In the genomic region with DNA sequence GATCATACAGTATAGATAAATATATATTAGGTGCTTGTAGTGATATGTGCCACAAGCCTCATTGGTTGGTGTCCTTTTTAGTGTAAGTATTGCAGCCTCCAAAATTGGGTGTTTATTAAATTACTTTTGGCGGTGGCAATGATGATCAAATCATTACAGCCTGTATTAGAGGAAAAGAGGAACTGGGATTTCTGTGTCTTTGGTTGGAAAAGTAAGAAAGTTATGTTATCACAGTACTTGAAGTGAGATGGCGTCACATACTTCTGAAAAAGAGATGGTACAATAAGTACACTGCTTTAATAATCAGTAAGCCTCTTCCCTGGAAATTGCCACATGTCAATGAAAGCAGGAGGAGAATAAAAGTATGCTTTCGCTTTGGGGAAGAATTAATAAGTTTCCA, we compare ENCODE assay signal across 8 cellular contexts. TPM values are rescaled to one million over a fixed set of nuclear protein-coding genes. Genes with fewer than 3 reads are reported as not detected.
A peak's percentile ranks its signal among the peaks of the same experiment; 100 is the strongest.
DNase-seq lines count a peak whose midpoint lies in the region; TF ChIP-seq lines count a peak whose summit lies in the region.

No MANE protein-coding gene starts in this region.

- peak overlapping the region; percentile 92 for H3K4me3 Mint-ChIP-seq in neural crest cell

- H3K36me3 Mint-ChIP-seq in neural crest cell (ENCODE audit: low read depth), result peaks cover 2% of the 10 kb centered on the region

- H3K9ac ChIP-seq in ES-I3 (ENCODE audit: low read depth, low read length), result peak overlapping the region; percentile 67

- no peak for TF ChIP-seq CTCF in HL-60 (IDR thresholded peaks at IDR 0.05; ENCODE audit: insufficient read depth, low read length)
- no peak for TF ChIP-seq CTCF in breast epithelium (IDR thresholded peaks at IDR 0.05)
- TF ChIP-seq CTCF in neural crest cell (conservative IDR thresholded peaks at IDR 0.05), result no peak

- no peaks in the 10 kb centered on the region for H3K9me3 ChIP-seq in ES-I3 (ENCODE audit: control insufficient read depth, insufficient read depth, low read length)
- H3K9me3 ChIP-seq in breast epithelium, result no peaks in the 10 kb centered on the region

- H3K27me3 ChIP-seq in HL-60 (ENCODE audit: insufficient read depth, poor library complexity, severe bottlenecking) (no peaks in the 10 kb centered on the region), breast epithelium (no peaks in the 10 kb centered on the region)

- H3K27ac ChIP-seq in HL-60 (replicated peaks), result peak overlapping the region; percentile 87
- peak overlapping the region; percentile 95 to 98 for H3K27ac ChIP-seq in breast epithelium

- H3K4me1 Mint-ChIP-seq in neural crest cell, result peaks cover 17% of the 10 kb centered on the region

- H3K4me1 ChIP-seq in ES-I3 (ENCODE audit: insufficient read depth, low read length) (no peaks in the 10 kb centered on the region), breast epithelium (peaks cover 0 to 7% of the 10 kb centered on the region in 2 donors)

- DNase-seq in HL-60 (ENCODE audit: low read depth in 1 of 2, low spot score in 1 of 2) (no peak), breast epithelium (ENCODE audit: low spot score in 2 of 2) (no peak), neural crest cell (ENCODE audit: low read depth, low spot score) (no peak), DMS 273 (lab: John Stamatoyannopoulos, UW; ENCODE audit: unreplicated experiment) (no peak), mucosa of gallbladder (ENCODE audit: low spot score) (no peak), cerebellar cortex (ENCODE audit: low spot score) (no peak)
- no peak for DNase-seq in activated effector memory CD4-positive, alpha-beta T cell treated with Interleukin-2 at 50 U/mL for 16 hours

- H3K4me3 ChIP-seq in HL-60 (replicated peaks; ENCODE audit: insufficient read depth, low read length) (peak overlapping the region; percentile 77), breast epithelium (peak overlapping the region in 2 of 3 donors; percentile 68 to 73)

- no peak for TF ChIP-seq POLR2A in breast epithelium (IDR thresholded peaks at IDR 0.05)

- H3K27ac Mint-ChIP-seq in neural crest cell (ENCODE audit: unreplicated experiment), result no peak overlapping the region

- intact Hi-C loops in breast epithelium (cut with DNase I; ENCODE audit: low total_unique reads), result no loop called here

- peaks cover 72% of the 10 kb centered on the region for H3K27me3 Mint-ChIP-seq in neural crest cell (ENCODE audit: low read depth)

- H3K9me3 Mint-ChIP-seq in neural crest cell, result no peaks in the 10 kb centered on the region

- no peaks in the 10 kb centered on the region for H3K36me3 ChIP-seq in ES-I3 (ENCODE audit: insufficient read depth, low read length)
- no peaks in the 10 kb centered on the region for H3K36me3 ChIP-seq in breast epithelium

RNA-seq across cellular contexts. Expression of a gene that starts 0.5 kb away (rescaled TPM):
- total RNA-seq in breast epithelium (10 to 100 TPM in 2 of 3 donors, under 1 TPM in 1; 0.64 to 23.0 (median 13.1) TPM), neural crest cell (0.35 and 0.43 TPM in 2 replicates), mucosa of gallbladder (23.2 TPM)

RNA-seq across cellular contexts. Expression of a gene that starts 11.4 kb away (rescaled TPM):
- total RNA-seq in breast epithelium, result 10 to 100 TPM in 2 of 3 donors, 1 to 10 TPM in 1; 4.6 to 73.1 (median 70.7) TPM
- total RNA-seq in neural crest cell, result not detected in 2 replicates
- 72.5 TPM for total RNA-seq in mucosa of gallbladder

RNA-seq across cellular contexts. Expression of a gene that starts 27.9 kb away (rescaled TPM):
- total RNA-seq in breast epithelium (10 to 100 TPM in 2 of 3 donors, 1 to 10 TPM in 1; 2.3 to 16.0 (median 15.7) TPM), neural crest cell (not detected in 2 replicates), mucosa of gallbladder (12.9 TPM)

RNA-seq across cellular contexts. Expression of a gene that starts 51.8 kb away (rescaled TPM):
- 1 to 10 TPM in 2 of 3 donors, under 1 TPM in 1; 0.66 to 6.0 (median 2.1) TPM for total RNA-seq in breast epithelium
- not detected in 2 replicates for total RNA-seq in neural crest cell
- 15.7 TPM for total RNA-seq in mucosa of gallbladder
